In the genomic region with DNA sequence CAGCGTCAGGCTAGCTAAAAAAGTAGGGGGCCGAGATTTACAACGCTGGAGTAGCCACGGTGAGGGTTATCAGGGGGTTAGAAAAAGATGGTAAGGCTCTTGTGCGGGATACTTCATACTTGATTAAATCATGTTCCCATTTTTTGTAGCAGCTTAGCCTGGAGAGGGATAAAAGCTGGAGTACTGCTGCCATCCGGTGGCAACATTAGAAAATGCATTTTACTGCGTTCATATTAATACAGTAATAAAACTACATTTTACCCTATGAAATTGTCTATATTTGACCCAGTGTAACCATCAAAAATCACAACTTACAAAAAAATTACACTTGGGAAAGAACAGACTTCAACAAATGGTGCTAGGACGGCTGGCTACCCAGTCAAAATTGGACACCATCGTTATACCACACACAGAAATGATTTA, we compare ENCODE assay signal across 8 cellular contexts. TPM values are rescaled to one million over a fixed set of nuclear protein-coding genes. Genes with fewer than 3 reads are reported as not detected.
DNase-seq lines count a peak whose midpoint lies in the region; ATAC-seq and TF ChIP-seq lines count a peak whose summit lies in the region.

No MANE protein-coding gene starts in this region.

- H3K4me3 ChIP-seq in fibroblast of the aortic adventitia (ENCODE audit: low read depth, low read length) (no peak overlapping the region), ovary (no peak overlapping the region)

- no peaks in the 10 kb centered on the region for H3K9me3 ChIP-seq in ovary

- intact Hi-C loops in ovary (cut with DNase I), result loop anchor here in 3 of 4 donors (2.0 to 5.0 kb wide), 3 partner anchors 252 to 271 kb away; no protein-coding TSS in a partner anchor

- H3K27ac ChIP-seq in ovary, result no peak overlapping the region

- no peak for ATAC-seq in GM19397 (IDR thresholded peaks at IDR 0.05; ENCODE audit: unreplicated experiment)
- ATAC-seq in HG03025 (IDR thresholded peaks at IDR 0.05; ENCODE audit: low FRiP score, unreplicated experiment), result no peak

- no peaks in the 10 kb centered on the region for H3K4me1 ChIP-seq in ovary (ENCODE audit: insufficient read depth)

- WGBS in ovary, 3 donors, result 17 to 19% (median 17%) methylated on average over 9 of the region's 9 CpGs

- TF ChIP-seq CTCF in fibroblast of the aortic adventitia (IDR thresholded peaks at IDR 0.05; ENCODE audit: insufficient read depth, low read length) (peak; percentile 56), ovary (IDR thresholded peaks at IDR 0.05) (peak; percentile 65 to 92 (median 90))

- DNase-seq in stimulated activated CD4-positive, alpha-beta T cell treated with anti-CD3 and anti-CD28 coated beads, Interleukin-12 subunit alpha, Interleukin-12 subunit beta, amount 100 ng/mL, for 4 hours, result peak; percentile 6
- no peak for DNase-seq in stimulated activated CD4-positive, alpha-beta T cell treated with anti-CD3 and anti-CD28 coated beads, Interleukin-1b, Interleukin-23, amount 100 ng/mL, for 48 hours
- DNase-seq in NCI-H187 treated with DMSO at 0.1 percent for 48 hours (lab: John Stamatoyannopoulos, UW), result peak; percentile 4
- DNase-seq in activated CD4-positive, alpha-beta T cell treated with anti-CD3 and anti-CD28 coated beads for 48 hours, result peak; percentile 48
- DNase-seq in fibroblast of the aortic adventitia (ENCODE audit: low read depth), result peak; percentile 76
- peak; percentile 38 to 73 (median 65) for DNase-seq in ovary

- no peaks in the 10 kb centered on the region for H3K27me3 ChIP-seq in ovary

- TF ChIP-seq POLR2A in ovary (IDR thresholded peaks at IDR 0.05), result no peak

- no peaks in the 10 kb centered on the region for H3K36me3 ChIP-seq in ovary

- TF ChIP-seq EP300 in ovary (IDR thresholded peaks at IDR 0.05), result no peak

RNA-seq across cellular contexts. Expression of a gene that starts 17.3 kb away (rescaled TPM):
- 24.2 and 50.2 TPM in 2 replicates for total RNA-seq in fibroblast of the aortic adventitia (ENCODE audit: low replicate concordance)
- 10 to 100 TPM; 18.2 to 29.0 (median 26.2) TPM for total RNA-seq in ovary
- 10 to 100 TPM; 21.6 to 30.3 TPM for polyA plus RNA-seq in ovary

RNA-seq across cellular contexts. Expression of a gene that starts 17.4 kb away (rescaled TPM):
- 14.7 and 32.9 TPM in 2 replicates for total RNA-seq in fibroblast of the aortic adventitia (ENCODE audit: low replicate concordance)
- total RNA-seq in ovary, result 10 to 100 TPM in 6 of 7 donors, 1 to 10 TPM in 1; 7.3 to 18.5 (median 12.7) TPM
- polyA plus RNA-seq in ovary, result 10 to 100 TPM in 1 of 2 donors, 1 to 10 TPM in 1; 7.4 to 18.9 TPM
